27 cellular contexts compared by ENCODE assay signal in the genomic region with DNA sequence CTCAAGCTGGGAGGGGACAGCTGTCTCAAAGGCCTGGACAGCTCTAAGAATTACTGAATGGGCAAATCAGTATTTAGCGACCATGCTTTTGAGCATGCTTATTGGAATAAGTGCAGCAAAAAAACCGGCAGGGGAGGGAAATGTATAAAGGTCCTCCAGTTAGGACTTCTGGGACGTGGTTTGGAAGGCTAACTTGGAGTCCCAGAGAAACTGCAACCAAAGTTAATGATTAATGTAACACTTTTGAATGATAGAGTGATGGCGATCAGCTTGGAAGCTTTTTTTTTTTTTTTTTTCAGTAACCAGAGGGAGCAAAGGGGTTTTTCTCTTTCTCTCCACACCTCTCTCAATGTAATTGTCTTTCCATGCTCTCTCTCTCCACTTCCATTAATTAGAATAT.
"Had no signal": no experiment of that assay in that cellular context is flagged by ENCODE, and none has a peak within 500 bp of the region (broad histone marks: within the 10 kb centered on the region; RNA-seq: fewer than 3 reads in every experiment).

No MANE protein-coding gene starts in this region.

- H3K9me3 ChIP-seq: adrenal gland had no signal

- H3K36me3 Mint-ChIP-seq: activated CD4-positive, alpha-beta memory T cell treated with anti-CD3 and anti-CD28 coated beads for 36 hours; activated naive CD4-positive, alpha-beta T cell treated with anti-CD3 and anti-CD28 coated beads, Interleukin-2, amount 10 ng/mL, durations not matched to agents 7 days and 5 days; activated naive CD8-positive, alpha-beta T cell treated with anti-CD3 and anti-CD28 coated beads, Interleukin-2, amount 10 ng/mL, durations not matched to agents 7 days and 5 days had no signal

- H3K9me3 Mint-ChIP-seq: activated CD4-positive, alpha-beta T cell treated with anti-CD3 and anti-CD28 coated beads, Interleukin-2, amount 10 ng/mL, durations not matched to agents 7 days and 5 days; activated naive CD8-positive, alpha-beta T cell treated with anti-CD3 and anti-CD28 coated beads, Interleukin-2, amount 10 ng/mL, durations not matched to agents 7 days and 5 days had no signal

- H3K4me3 Mint-ChIP-seq: activated CD4-positive, alpha-beta memory T cell treated with anti-CD3 and anti-CD28 coated beads for 36 hours; activated CD4-positive, alpha-beta T cell treated with anti-CD3 and anti-CD28 coated beads, Interleukin-2, amount 10 ng/mL, durations not matched to agents 7 days and 5 days; activated naive CD4-positive, alpha-beta T cell treated with anti-CD3 and anti-CD28 coated beads, Interleukin-2, amount 10 ng/mL, durations not matched to agents 7 days and 5 days; activated naive CD8-positive, alpha-beta T cell treated with anti-CD3 and anti-CD28 coated beads, Interleukin-2, amount 10 ng/mL, durations not matched to agents 7 days and 5 days; activated T-cell treated with anti-CD3 and anti-CD28 coated beads, Interleukin-2, amount 50 U/mL, for 4 hours had no signal

- H3K9ac ChIP-seq: KMS-11 had no signal

- H3K27me3 ChIP-seq: adrenal gland had no signal

- H3K4me1 ChIP-seq: adrenal gland had no signal

- H3K36me3 ChIP-seq: adrenal gland had no signal

- H3K4me1 Mint-ChIP-seq: activated CD4-positive, alpha-beta T cell treated with anti-CD3 and anti-CD28 coated beads, Interleukin-2, amount 10 ng/mL, durations not matched to agents 7 days and 5 days; activated naive CD4-positive, alpha-beta T cell treated with anti-CD3 and anti-CD28 coated beads, Interleukin-2, amount 10 ng/mL, durations not matched to agents 7 days and 5 days; activated naive CD8-positive, alpha-beta T cell treated with anti-CD3 and anti-CD28 coated beads, Interleukin-2, amount 10 ng/mL, durations not matched to agents 7 days and 5 days had no signal

- H3K27me3 Mint-ChIP-seq: activated CD4-positive, alpha-beta memory T cell treated with anti-CD3 and anti-CD28 coated beads for 36 hours; activated CD4-positive, alpha-beta T cell treated with anti-CD3 and anti-CD28 coated beads, Interleukin-2, amount 10 ng/mL, durations not matched to agents 7 days and 5 days; activated naive CD4-positive, alpha-beta T cell treated with anti-CD3 and anti-CD28 coated beads, Interleukin-2, amount 10 ng/mL, durations not matched to agents 7 days and 5 days; activated naive CD8-positive, alpha-beta T cell treated with anti-CD3 and anti-CD28 coated beads, Interleukin-2, amount 10 ng/mL, durations not matched to agents 7 days and 5 days had no signal

- H3K27ac ChIP-seq: adrenal gland, KMS-11, VCaP had no signal

- DNase-seq: activated CD4-positive, alpha-beta memory T cell treated with anti-CD3 and anti-CD28 coated beads for 36 hours; activated CD4-positive, alpha-beta T cell treated with anti-CD3 and anti-CD28 coated beads, Interleukin-2, amount 10 ng/mL, durations not matched to agents 7 days and 5 days; activated CD4-positive, CD25-positive, alpha-beta regulatory T cell; activated CD8-positive, alpha-beta memory T cell treated with anti-CD3 and anti-CD28 coated beads for 24 hours; activated gamma-delta T cell treated with Interleukin-2 at 50 U/mL for 16 hours; activated naive CD4-positive, alpha-beta T cell treated with anti-CD3 and anti-CD28 coated beads, Interleukin-2, amount 10 ng/mL, durations not matched to agents 7 days and 5 days; activated naive CD8-positive, alpha-beta T cell treated with anti-CD3 and anti-CD28 coated beads, Interleukin-2, amount 10 ng/mL, durations not matched to agents 7 days and 5 days; activated T-cell treated with anti-CD3 and anti-CD28 coated beads, Interleukin-2, amount 50 U/mL, for 4 hours; adrenal gland; anterior cingulate cortex; central memory CD4-positive, alpha-beta T cell; NCI-H1092; NCI-H1417 treated with DMSO at 0.1 percent for 48 hours; NCI-H1694; NCI-H2029; NCI-H2107; NCI-H2171 treated with DMSO at 0.1 percent for 48 hours; NCI-H345; NCI-H510A treated with DMSO at 0.1 percent for 48 hours; NCI-H69; NK-92 treated with Interleukin-12 subunit alpha and Interleukin-12 subunit beta, amount 100 ng/mL, for 24 hours; OCI-M1; SHP77 treated with DMSO at 0.1 percent for 48 hours; T-helper 2 cell; T1000 had no signal

- ATAC-seq: activated T-cell treated with anti-CD3 and anti-CD28 coated beads, Interleukin-2, amount 50 U/mL, for 4 hours had no signal

- H3K27ac Mint-ChIP-seq: activated CD4-positive, alpha-beta memory T cell treated with anti-CD3 and anti-CD28 coated beads for 36 hours; activated CD4-positive, alpha-beta T cell treated with anti-CD3 and anti-CD28 coated beads, Interleukin-2, amount 10 ng/mL, durations not matched to agents 7 days and 5 days; activated naive CD4-positive, alpha-beta T cell treated with anti-CD3 and anti-CD28 coated beads, Interleukin-2, amount 10 ng/mL, durations not matched to agents 7 days and 5 days; activated naive CD8-positive, alpha-beta T cell treated with anti-CD3 and anti-CD28 coated beads, Interleukin-2, amount 10 ng/mL, durations not matched to agents 7 days and 5 days had no signal

- H3K4me3 ChIP-seq: adrenal gland had no signal

- H3K4me2 ChIP-seq: KMS-11 had no signal
